25 cellular contexts compared by ENCODE assay signal in genomic region chr10:104862-105565, GRCh38. TPM values are rescaled to one million over a fixed set of nuclear protein-coding genes. Genes with fewer than 3 reads are reported as not detected.
"Had no signal": no experiment of that assay in that cellular context is flagged by ENCODE, and none has a peak within 500 bp of the region (broad histone marks: within the 10 kb centered on the region; RNA-seq: fewer than 3 reads in every experiment).

No MANE protein-coding gene starts in this region.

- H3K9me3 ChIP-seq: thoracic aorta, upper lobe of left lung had no signal

- H3K4me1 ChIP-seq: left lung, spleen, upper lobe of left lung had no signal

- H3K27me3 Mint-ChIP-seq: activated CD4-positive, alpha-beta memory T cell treated with anti-CD3 and anti-CD28 coated beads for 36 hours had no signal

- DNase-seq: activated CD4-positive, alpha-beta memory T cell treated with anti-CD3 and anti-CD28 coated beads for 36 hours; activated effector memory CD4-positive, alpha-beta T cell treated with Interleukin-2 at 50 U/mL for 16 hours; activated naive CD4-positive, alpha-beta T cell treated with anti-CD3 and anti-CD28 coated beads for 36 hours; activated naive CD8-positive, alpha-beta T cell treated with anti-CD3 and anti-CD28 coated beads, Interleukin-2, amount 10 ng/mL, durations not matched to agents 7 days and 5 days; activated T-cell treated with anti-CD3 and anti-CD28 coated beads, Interleukin-2, amount 50 U/mL, for 72 hours; amygdala; cerebellar nuclear complex; heart right ventricle; kidney; left lung; naive thymus-derived CD8-positive, alpha-beta T cell; retina; spleen; stimulated activated CD4-positive, alpha-beta T cell treated with anti-CD3 and anti-CD28 coated beads, Interleukin-4, amount 100 ng/mL, for 24 hours; stimulated activated naive CD4-positive, alpha-beta T cell treated with Interleukin-2 at 50 U/mL for 16 hours; T-helper 1 cell; WERI-Rb-1 had no signal

- H3K9me3 Mint-ChIP-seq: activated CD4-positive, alpha-beta memory T cell treated with anti-CD3 and anti-CD28 coated beads for 36 hours; activated naive CD4-positive, alpha-beta T cell treated with anti-CD3 and anti-CD28 coated beads for 36 hours; activated T-cell treated with anti-CD3 and anti-CD28 coated beads, Interleukin-2, amount 50 U/mL, for 72 hours had no signal

- H3K27ac Mint-ChIP-seq: activated CD4-positive, alpha-beta memory T cell treated with anti-CD3 and anti-CD28 coated beads for 36 hours; activated naive CD4-positive, alpha-beta T cell treated with anti-CD3 and anti-CD28 coated beads for 36 hours; activated naive CD8-positive, alpha-beta T cell treated with anti-CD3 and anti-CD28 coated beads, Interleukin-2, amount 10 ng/mL, durations not matched to agents 7 days and 5 days; activated T-cell treated with anti-CD3 and anti-CD28 coated beads, Interleukin-2, amount 50 U/mL, for 72 hours; naive thymus-derived CD8-positive, alpha-beta T cell; progenitor cell of endocrine pancreas had no signal

- H3K27me3 ChIP-seq: left lung, spleen, upper lobe of left lung had no signal

- H3K36me3 ChIP-seq: heart right ventricle, left lung, spleen, thoracic aorta, upper lobe of left lung, WERI-Rb-1 had no signal

- H3K4me3 Mint-ChIP-seq: activated CD4-positive, alpha-beta memory T cell treated with anti-CD3 and anti-CD28 coated beads for 36 hours; activated naive CD4-positive, alpha-beta T cell treated with anti-CD3 and anti-CD28 coated beads for 36 hours; activated naive CD8-positive, alpha-beta T cell treated with anti-CD3 and anti-CD28 coated beads, Interleukin-2, amount 10 ng/mL, durations not matched to agents 7 days and 5 days; activated T-cell treated with anti-CD3 and anti-CD28 coated beads, Interleukin-2, amount 50 U/mL, for 72 hours; naive thymus-derived CD8-positive, alpha-beta T cell had no signal

- H3K4me1 Mint-ChIP-seq: naive thymus-derived CD8-positive, alpha-beta T cell had no signal

- H3K27ac ChIP-seq: coronary artery, epithelial cell of prostate, heart right ventricle, left lung, spleen, thoracic aorta, upper lobe of left lung, WERI-Rb-1 had no signal

- H3K4me3 ChIP-seq: coronary artery, heart right ventricle, left lung, spleen, thoracic aorta, upper lobe of left lung had no signal

- H3K36me3 Mint-ChIP-seq: activated CD4-positive, alpha-beta memory T cell treated with anti-CD3 and anti-CD28 coated beads for 36 hours; activated naive CD8-positive, alpha-beta T cell treated with anti-CD3 and anti-CD28 coated beads, Interleukin-2, amount 10 ng/mL, durations not matched to agents 7 days and 5 days had no signal

RNA-seq across cellular contexts. Expression of gene TUBB8, which starts 55.9 kb away (rescaled TPM):
- total RNA-seq: activated CD4-positive, alpha-beta memory T cell treated with anti-CD3 and anti-CD28 coated beads for 36 hours; activated naive CD4-positive, alpha-beta T cell treated with anti-CD3 and anti-CD28 coated beads for 36 hours; activated naive CD8-positive, alpha-beta T cell treated with anti-CD3 and anti-CD28 coated beads, Interleukin-2, amount 10 ng/mL, durations not matched to agents 7 days and 5 days; activated T-cell treated with anti-CD3 and anti-CD28 coated beads, Interleukin-2, amount 50 U/mL, for 72 hours; fibroblast of villous mesenchyme; heart right ventricle; kidney; lung microvascular endothelial cell; naive thymus-derived CD8-positive, alpha-beta T cell; osteoblast; thoracic aorta; upper lobe of left lung had no signal
- polyA plus RNA-seq: naive thymus-derived CD8-positive, alpha-beta T cell had no signal
